Comparison of ENCODE assay signal across 19 cellular contexts in the genomic region with DNA sequence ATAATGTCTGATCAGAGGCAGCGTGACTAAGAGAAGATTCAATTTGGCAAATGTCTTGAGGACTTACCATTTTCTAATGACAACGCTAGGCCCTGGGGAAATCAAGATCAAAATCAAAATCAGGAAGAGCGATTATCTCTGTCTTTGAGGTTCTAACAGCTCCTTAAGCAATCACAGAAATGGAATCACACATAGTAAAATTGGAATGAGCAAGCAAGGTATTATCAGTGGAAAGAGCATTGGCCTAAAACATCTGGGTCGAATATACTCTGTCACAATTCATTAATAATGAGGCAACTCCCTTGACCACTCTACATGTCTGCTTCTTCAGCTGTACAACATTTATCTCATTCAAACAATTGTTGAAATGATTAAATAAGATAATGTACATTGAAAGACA. TPM values are rescaled to one million over a fixed set of nuclear protein-coding genes. Genes with fewer than 3 reads are reported as not detected.
DNase-seq lines count a peak whose midpoint lies in the region; ATAC-seq and TF ChIP-seq lines count a peak whose summit lies in the region.
"Had no signal": no experiment of that assay in that cellular context is flagged by ENCODE, and none has a peak within 500 bp of the region (broad histone marks: within the 10 kb centered on the region; RNA-seq: fewer than 3 reads in every experiment).

No MANE protein-coding gene starts in this region.

- H3K27me3 ChIP-seq in A673 (replicated peaks; ENCODE audit: insufficient read depth, low read depth, low read length, poor library complexity) (no peaks in the 10 kb centered on the region), GM23248 (replicated peaks; ENCODE audit: insufficient read depth) (no peaks in the 10 kb centered on the region), fibroblast of lung (ENCODE audit: control insufficient read depth, insufficient read depth, low read length) (no peaks in the 10 kb centered on the region), mesendoderm (ENCODE audit: insufficient read depth, low read length, poor library complexity) (peaks cover 1% of the 10 kb centered on the region)

- intact Hi-C loops in A673 (cut with micrococcal nuclease; ENCODE audit: unreplicated experiment) = no loop called here
- intact Hi-C loops in Right ventricle myocardium inferior (cut with DNase I) = no loop called here

- H3K56ac ChIP-seq in mesendoderm (ENCODE audit: low read length) = no peak overlapping the region

- H3F3A ChIP-seq in GM23248 (ENCODE audit: insufficient read depth) = peaks cover 30% of the 10 kb centered on the region

- H3K79me2 ChIP-seq in GM23248 (ENCODE audit: insufficient read depth) = no peaks in the 10 kb centered on the region
- H3K79me2 ChIP-seq in fibroblast of lung (ENCODE audit: control insufficient read depth, insufficient read depth, low read length) = no peaks in the 10 kb centered on the region
- no peaks in the 10 kb centered on the region for H3K79me2 ChIP-seq in mesendoderm (ENCODE audit: control insufficient read depth, insufficient read depth, low read length)

- no peak overlapping the region for H2BK120ac ChIP-seq in mesendoderm (ENCODE audit: low read depth, low read length)

- POLR2A ChIA-PET in A673 (lab: Charles Lee; ENCODE audit: low non-redundant PET) = no interaction called here

- no TSS peak for BruUV-seq in A673 (replicated peaks; lab: Mats Ljungman, UMichigan)

- DNase-seq in A673 (ENCODE audit: low spot score) (peak; percentile 21), GM23248 (no peak), fibroblast of lung (ENCODE audit: low read depth in 2 of 2) (no peak), mesendoderm (peak; percentile 46), Right ventricle myocardium inferior (ENCODE audit: missing footprints) (no peak), NCI-H1092 treated with DMSO at 0.1 percent for 48 hours (lab: John Stamatoyannopoulos, UW) (no peak)
- no peak for DNase-seq in activated naive CD8-positive, alpha-beta T cell treated with anti-CD3 and anti-CD28 coated beads for 36 hours
- DNase-seq: C1 segment of cervical spinal cord, Kasumi-1, MM.1S, NCI-H1105 treated with DMSO at 0.1 percent for 48 hours, NCI-H187 treated with DMSO at 0.1 percent for 48 hours, NCI-H446 treated with DMSO at 0.1 percent for 48 hours, NCI-H748 treated with DMSO at 0.1 percent for 48 hours had no signal

- H3K4ac ChIP-seq in mesendoderm (ENCODE audit: low read depth, low read length) = no peak overlapping the region

- H3K4me2 ChIP-seq in GM23248 (ENCODE audit: unreplicated experiment) = no peak overlapping the region
- H3K4me2 ChIP-seq in fibroblast of lung (ENCODE audit: extremely low read depth, insufficient read depth, low read length) = no peak overlapping the region
- no peak overlapping the region for H3K4me2 ChIP-seq in mesendoderm (ENCODE audit: low read length)
- H3K4me2 ChIP-seq: PC-9 had no signal

- H3K9me2 ChIP-seq in GM23248 (ENCODE audit: insufficient read depth) = no peaks in the 10 kb centered on the region

- H3K18ac ChIP-seq in mesendoderm (ENCODE audit: low read length) = no peak overlapping the region

- no peak overlapping the region for H3K27ac Mint-ChIP-seq in activated naive CD8-positive, alpha-beta T cell treated with anti-CD3 and anti-CD28 coated beads for 36 hours

- CTCF ChIA-PET in A673 (lab: Charles Lee) = no interaction called here

- 59 to 72% methylated on average over 4 of the region's 4 CpGs for WGBS in GM23248 (ENCODE audit: low coverage in 1 of 2, low lambda C conversion rate in 2 of 2, missing lambda C conversion rate in 2 of 2), 2 experiments
- WGBS in mesendoderm (ENCODE audit: extremely low coverage, insufficient coverage, low lambda C conversion rate) = no CpG with 5 or more reads among the region's 4 CpGs

- no peaks in the 10 kb centered on the region for H3K36me3 ChIP-seq in A673 (ENCODE audit: insufficient read depth, low read length, poor library complexity, severe bottlenecking)
- H3K36me3 ChIP-seq in GM23248 (ENCODE audit: low read depth) = no peaks in the 10 kb centered on the region
- H3K36me3 ChIP-seq in fibroblast of lung (ENCODE audit: control insufficient read depth, insufficient read depth, low read length) = no peaks in the 10 kb centered on the region
- H3K36me3 ChIP-seq in mesendoderm (ENCODE audit: control insufficient read depth, insufficient read depth, low read length) = no peaks in the 10 kb centered on the region

- H3K4me1 Mint-ChIP-seq in activated naive CD8-positive, alpha-beta T cell treated with anti-CD3 and anti-CD28 coated beads for 36 hours = no peaks in the 10 kb centered on the region

- peaks cover 4% of the 10 kb centered on the region for H3K27me3 Mint-ChIP-seq in activated naive CD8-positive, alpha-beta T cell treated with anti-CD3 and anti-CD28 coated beads for 36 hours

- no peak for ATAC-seq in HG02884 (IDR thresholded peaks at IDR 0.05; ENCODE audit: unreplicated experiment)
- no peak for ATAC-seq in Right ventricle myocardium inferior

- no peak overlapping the region for H2BK15ac ChIP-seq in mesendoderm (replicated peaks; ENCODE audit: low read depth)

- H3K4me3 ChIP-seq in A673 (ENCODE audit: low read depth, low read length, poor library complexity, severe bottlenecking) (no peak overlapping the region), GM23248 (no peak overlapping the region), fibroblast of lung (replicated peaks in 1 of 4; ENCODE audit: control extremely low read depth in 1 of 4, insufficient read depth in 1 of 4, low read depth in 3 of 4, low read length in 4 of 4) (no peak overlapping the region), mesendoderm (ENCODE audit: low read length) (no peak overlapping the region)
- H3K4me3 ChIP-seq: PC-9 had no signal

- H3K23ac ChIP-seq in mesendoderm (ENCODE audit: low read length) = no peak overlapping the region

- no peaks in the 10 kb centered on the region for H3K79me1 ChIP-seq in mesendoderm (ENCODE audit: low read length)

- H4K20me1 ChIP-seq in GM23248 (ENCODE audit: insufficient read depth) (no peaks in the 10 kb centered on the region), fibroblast of lung (ENCODE audit: control insufficient read depth, extremely low read depth, insufficient read depth, low read length) (no peaks in the 10 kb centered on the region)

- H4K5ac ChIP-seq in mesendoderm (ENCODE audit: low read length) = no peak overlapping the region

- no peak overlapping the region for H2AFZ ChIP-seq in GM23248
- H2AFZ ChIP-seq in fibroblast of lung (ENCODE audit: low read length) = no peak overlapping the region
- H2AFZ ChIP-seq: PC-9 had no signal

- no peak for TF ChIP-seq CTCF in A673 (conservative IDR thresholded peaks at IDR 0.05; ENCODE audit: low read depth, low read length)
- TF ChIP-seq CTCF in fibroblast of lung (conservative IDR thresholded peaks at IDR 0.05 in 1 of 2, IDR thresholded peaks at IDR 0.05 in 1 of 2; ENCODE audit: low read depth in 1 of 2, low read length in 2 of 2) = no peak

- no peaks in the 10 kb centered on the region for H3K36me3 Mint-ChIP-seq in activated naive CD8-positive, alpha-beta T cell treated with anti-CD3 and anti-CD28 coated beads for 36 hours

- H4K8ac ChIP-seq in mesendoderm (ENCODE audit: low read depth, low read length) = no peak overlapping the region

- H3K4me3 Mint-ChIP-seq in activated naive CD8-positive, alpha-beta T cell treated with anti-CD3 and anti-CD28 coated beads for 36 hours = no peak overlapping the region

- H3K4me1 ChIP-seq in A673 (ENCODE audit: insufficient read depth, low read length, poor library complexity, severe bottlenecking) = peaks cover 6% of the 10 kb centered on the region
- H3K4me1 ChIP-seq in GM23248 (ENCODE audit: insufficient read depth) = peaks cover 38% of the 10 kb centered on the region
- H3K4me1 ChIP-seq in fibroblast of lung (ENCODE audit: control insufficient read depth, extremely low read depth, insufficient read depth, low read length) = peaks cover 7% of the 10 kb centered on the region
- H3K4me1 ChIP-seq in mesendoderm (ENCODE audit: control insufficient read depth, low read depth, low read length) = no peaks in the 10 kb centered on the region

- H3K27ac ChIP-seq in A673 (ENCODE audit: low read depth, low read length, poor library complexity, severe bottlenecking) (no peak overlapping the region), GM23248 (0 out of 2 replicates have a peak overlapping the region, but pooled peaks have one; percentile 5), fibroblast of lung (ENCODE audit: insufficient read depth, low read length) (peak overlapping the region; percentile 26), mesendoderm (ENCODE audit: low read depth, low read length) (no peak overlapping the region)
- H3K27ac ChIP-seq: PC-9 had no signal

- no peaks in the 10 kb centered on the region for H3K9me3 ChIP-seq in A673 (ENCODE audit: low read depth, low read length, poor library complexity, severe bottlenecking)
- H3K9me3 ChIP-seq in GM23248 (ENCODE audit: low read depth) = no peaks in the 10 kb centered on the region
- no peaks in the 10 kb centered on the region for H3K9me3 ChIP-seq in fibroblast of lung (ENCODE audit: control insufficient read depth, insufficient read depth, low read depth, low read length)

- no peak overlapping the region for H3K9ac ChIP-seq in GM23248
- no peak overlapping the region for H3K9ac ChIP-seq in fibroblast of lung (ENCODE audit: insufficient read depth, low read length)
- no peak overlapping the region for H3K9ac ChIP-seq in mesendoderm (ENCODE audit: low read length)

- in situ Hi-C loops in GM23248 (cut with MboI) = no loop called here

- no peaks in the 10 kb centered on the region for H3K9me3 Mint-ChIP-seq in activated naive CD8-positive, alpha-beta T cell treated with anti-CD3 and anti-CD28 coated beads for 36 hours

- H2BK5ac ChIP-seq in mesendoderm (ENCODE audit: low read length) = no peak overlapping the region

- H2AK5ac ChIP-seq in mesendoderm (ENCODE audit: low read length) = no peak overlapping the region

RNA-seq across cellular contexts. Expression of gene SERPINB2, which starts 8.5 kb away (rescaled TPM):
- total RNA-seq in A673 (2021) (1.7 and 2.5 TPM in 2 replicates), fibroblast of lung (3.9 and 12.1 TPM in 2 replicates), Right ventricle myocardium inferior (not detected)
- total RNA-seq in GM23248 (2014; rRNA removed; shearing (Covaris generic)) = 6.1 and 13.0 TPM in 2 replicates
- polyA plus RNA-seq in GM23248 (2016; fragmentation: Nextera tagmentation; extraction: Ambion mirVana) (10.6 and 10.7 TPM in 2 replicates), fibroblast of lung (25.0 and 131 TPM in 2 replicates)
- polyA plus RNA-seq in fibroblast of lung (2012) = 10.4 and 57.0 TPM in 2 replicates
- polyA minus RNA-seq in fibroblast of lung (ENCODE audit: low replicate concordance) = 11.5 and 63.9 TPM in 2 replicates
- not detected for polyA plus RNA-seq in mesendoderm (2013, experiment 1 of 2)
- 0.04 TPM for polyA plus RNA-seq in mesendoderm (2013, experiment 2 of 2)
- total RNA-seq in activated naive CD8-positive, alpha-beta T cell treated with anti-CD3 and anti-CD28 coated beads for 36 hours = not detected
- total RNA-seq: A172, H1, HT-29, PC-9 had no signal
- polyA plus RNA-seq: H1 had no signal

RNA-seq across cellular contexts. Expression of gene SERPINB10, which starts 28.8 kb away (rescaled TPM):
- total RNA-seq in A673 (2021) (not detected in 2 replicates), fibroblast of lung (not detected in 2 replicates), Right ventricle myocardium inferior (not detected)
- not detected in 2 replicates for total RNA-seq in GM23248 (2014; rRNA removed; shearing (Covaris generic))
- polyA plus RNA-seq in GM23248 (2016; fragmentation: Nextera tagmentation; extraction: Ambion mirVana) (not detected in 2 replicates), fibroblast of lung (0.05 and 0.08 TPM in 2 replicates)
- polyA plus RNA-seq in fibroblast of lung (2012) = not detected in 2 replicates
- polyA minus RNA-seq in fibroblast of lung (ENCODE audit: low replicate concordance) = not detected in 2 replicates
- not detected for polyA plus RNA-seq in mesendoderm (2013, experiment 1 of 2)
- polyA plus RNA-seq in mesendoderm (2013, experiment 2 of 2) = not detected
- total RNA-seq in activated naive CD8-positive, alpha-beta T cell treated with anti-CD3 and anti-CD28 coated beads for 36 hours = under 1 TPM in 1 of 2 experiments, not detected in 1; 0.14 TPM
- total RNA-seq: A172, H1, HT-29, PC-9 had no signal
- polyA plus RNA-seq: H1 had no signal

Comparison
In these comparisons a context has a peak if more than half of its experiments do, and no peak if none do; other contexts are left out.
1. DNase-seq: peak in A673 (single experiment) and mesendoderm (single experiment); none in GM23248 (single experiment), fibroblast of lung (0 of 2), activated naive CD8-positive, alpha-beta T cell treated with anti-CD3 and anti-CD28 coated beads for 36 hours (single experiment), Right ventricle myocardium inferior (single experiment) and NCI-H1092 treated with DMSO at 0.1 percent for 48 hours (single experiment).
2. H3K27ac ChIP-seq: peak in GM23248 (single experiment) and fibroblast of lung (single experiment); none in A673 (single experiment) and mesendoderm (single experiment).